10 cellular contexts compared by ENCODE assay signal in the genomic region with DNA sequence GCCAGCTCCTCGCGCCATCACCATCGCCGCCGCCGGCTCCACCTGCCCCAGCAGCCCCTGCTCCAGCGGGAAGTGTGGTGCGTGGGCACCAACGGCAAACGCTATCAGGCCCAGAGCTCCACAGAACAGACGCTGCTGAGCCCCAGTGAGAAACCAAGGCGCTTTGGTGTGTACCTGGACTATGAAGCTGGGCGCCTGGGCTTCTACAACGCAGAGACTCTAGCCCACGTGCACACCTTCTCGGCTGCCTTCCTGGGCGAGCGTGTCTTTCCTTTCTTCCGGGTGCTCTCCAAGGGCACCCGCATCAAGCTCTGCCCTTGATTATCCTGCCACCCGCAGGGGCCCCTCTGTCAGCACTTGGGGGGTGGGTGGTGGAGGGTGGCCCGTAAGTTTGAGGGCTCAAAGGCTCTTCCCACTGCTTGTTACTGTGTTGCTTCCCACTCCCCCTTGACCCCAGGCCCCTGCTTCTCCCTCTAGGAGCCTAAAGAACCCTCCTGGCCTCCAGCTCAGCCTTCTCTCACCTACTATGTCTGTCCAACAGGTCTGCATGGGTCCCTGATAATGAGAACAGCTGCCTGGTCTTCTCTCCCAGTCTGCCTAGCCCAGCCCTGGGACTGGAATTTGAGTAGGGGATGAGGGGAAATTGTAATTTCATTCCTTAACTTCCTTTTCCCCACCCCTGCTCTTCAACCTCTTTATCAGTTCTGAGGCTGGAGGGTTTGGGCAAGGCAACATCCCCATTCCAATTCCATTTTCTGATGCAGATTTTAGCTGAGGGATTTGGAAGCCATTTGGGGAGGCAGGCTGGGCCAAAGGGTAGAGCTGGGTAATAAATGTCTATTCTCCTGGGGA. TPM values are rescaled to one million over a fixed set of nuclear protein-coding genes. Genes with fewer than 3 reads are reported as not detected.
DNase-seq lines count a peak whose midpoint lies in the region; TF ChIP-seq lines count a peak whose summit lies in the region.
"Had no signal": no experiment of that assay in that cellular context is flagged by ENCODE, and none has a peak within 500 bp of the region (broad histone marks: within the 10 kb centered on the region; RNA-seq: fewer than 3 reads in every experiment).

No MANE protein-coding gene starts in this region.

- WGBS in suprapubic skin = 88% methylated on average over 9 of the region's 22 CpGs

- DNase-seq in T-helper 2 cell treated with Interferon-gamma antibody and Interleukin-4, amounts not matched to agents 5 μg/mL and 100 μg/mL, for 36 hours (ENCODE audit: low spot score) = no peak
- no peak for DNase-seq in T-helper 2 cell
- DNase-seq in NB4 (ENCODE audit: low read depth) = peak; percentile 41
- DNase-seq in GM19238 (ENCODE audit: insufficient read length, low spot score) = no peak
- no peak for DNase-seq in NCI-H446 treated with DMSO at 0.1 percent for 48 hours (lab: John Stamatoyannopoulos, UW)
- DNase-seq in suprapubic skin (ENCODE audit: low spot score in 2 of 2) = no peak
- DNase-seq: testis had no signal

- no peak overlapping the region for H3K4me3 Mint-ChIP-seq in T-helper 2 cell treated with Interferon-gamma antibody and Interleukin-4, amounts not matched to agents 5 μg/mL and 100 μg/mL, for 36 hours
- H3K4me3 Mint-ChIP-seq in brain = peak overlapping the region in 2 of 5 experiments; percentile 37 to 45

- H3K36me3 Mint-ChIP-seq in T-helper 2 cell treated with Interferon-gamma antibody and Interleukin-4, amounts not matched to agents 5 μg/mL and 100 μg/mL, for 36 hours (ENCODE audit: low read depth) = peaks cover 76% of the 10 kb centered on the region
- peaks cover 81% of the 10 kb centered on the region for H3K36me3 Mint-ChIP-seq in brain

- TF ChIP-seq CTCF in NB4 (IDR thresholded peaks at IDR 0.05; ENCODE audit: low read depth, low read length) (no peak), brain (conservative IDR thresholded peaks at IDR 0.05) (no peak), parathyroid adenoma (IDR thresholded peaks at IDR 0.05) (no peak), suprapubic skin (IDR thresholded peaks at IDR 0.05) (no peak)

- no peaks in the 10 kb centered on the region for H3K9me3 Mint-ChIP-seq in T-helper 2 cell treated with Interferon-gamma antibody and Interleukin-4, amounts not matched to agents 5 μg/mL and 100 μg/mL, for 36 hours
- H3K9me3 Mint-ChIP-seq in brain = peaks cover 0 to 3% (median 0%) of the 10 kb centered on the region in 5 experiments

- H3K27ac Mint-ChIP-seq in T-helper 2 cell treated with Interferon-gamma antibody and Interleukin-4, amounts not matched to agents 5 μg/mL and 100 μg/mL, for 36 hours = peak overlapping the region; percentile 8
- H3K27ac Mint-ChIP-seq in brain = peak overlapping the region in 4 of 5 experiments; percentile 79 to 93 (median 89)

- no peaks in the 10 kb centered on the region for H3K36me3 ChIP-seq in parathyroid adenoma (ENCODE audit: control insufficient read depth, insufficient read depth, low read length)
- H3K36me3 ChIP-seq in suprapubic skin = peaks cover 91% of the 10 kb centered on the region

- H3K4me3 ChIP-seq in NB4 (ENCODE audit: low read depth, low read length) (no peak overlapping the region), parathyroid adenoma (ENCODE audit: low read depth, low read length) (no peak overlapping the region), suprapubic skin (no peak overlapping the region)
- H3K4me3 ChIP-seq: MG63, testis had no signal

- no peak overlapping the region for H3K4me2 ChIP-seq in parathyroid adenoma (ENCODE audit: low read length)

- H3K27me3 Mint-ChIP-seq in T-helper 2 cell treated with Interferon-gamma antibody and Interleukin-4, amounts not matched to agents 5 μg/mL and 100 μg/mL, for 36 hours (ENCODE audit: low read depth) = no peaks in the 10 kb centered on the region
- H3K27me3 Mint-ChIP-seq in brain = no peaks in the 10 kb centered on the region

- no peak overlapping the region for H2AFZ ChIP-seq in parathyroid adenoma

- TF ChIP-seq POLR2A in NB4 (IDR thresholded peaks at IDR 0.05; ENCODE audit: extremely low read depth, insufficient read length) (peak; percentile 38), suprapubic skin (IDR thresholded peaks at IDR 0.05) (no peak)

- H3K79me2 ChIP-seq in parathyroid adenoma = peaks cover 5% of the 10 kb centered on the region

- H3K9me3 ChIP-seq in parathyroid adenoma (ENCODE audit: control insufficient read depth, low read length) = no peaks in the 10 kb centered on the region
- no peaks in the 10 kb centered on the region for H3K9me3 ChIP-seq in suprapubic skin
- H3K9me3 ChIP-seq: MG63, testis had no signal

- no peak for TF ChIP-seq EP300 in suprapubic skin (IDR thresholded peaks at IDR 0.05)

- H3K27me3 ChIP-seq in parathyroid adenoma (ENCODE audit: control insufficient read depth, insufficient read depth, low read length) (no peaks in the 10 kb centered on the region), suprapubic skin (no peaks in the 10 kb centered on the region)
- H3K27me3 ChIP-seq: MG63, testis had no signal

- H3K4me1 ChIP-seq in parathyroid adenoma (peaks cover 8% of the 10 kb centered on the region), suprapubic skin (no peaks in the 10 kb centered on the region)
- H3K4me1 ChIP-seq: testis had no signal

- H3K27ac ChIP-seq in parathyroid adenoma = peak overlapping the region; percentile 74
- H3K27ac ChIP-seq in suprapubic skin = no peak overlapping the region
- H3K27ac ChIP-seq: testis had no signal

- no peak overlapping the region for H3K9ac ChIP-seq in parathyroid adenoma

- peaks cover 9% of the 10 kb centered on the region for H3K4me1 Mint-ChIP-seq in T-helper 2 cell treated with Interferon-gamma antibody and Interleukin-4, amounts not matched to agents 5 μg/mL and 100 μg/mL, for 36 hours (ENCODE audit: low read depth)
- H3K4me1 Mint-ChIP-seq in brain = peaks cover 21% of the 10 kb centered on the region

RNA-seq across cellular contexts. Expression of gene RACK1, which starts 9.0 kb away (rescaled TPM):
- 2,812 TPM for polyA plus RNA-seq in brain (ENCODE audit: insufficient read depth, low read depth, low replicate concordance)
- 1,000 to 10,000 TPM; 2,440 to 4,496 (median 3,996) TPM for total RNA-seq in suprapubic skin

RNA-seq across cellular contexts. Expression of gene TRIM41, which starts 11.6 kb away (rescaled TPM):
- polyA plus RNA-seq in brain (ENCODE audit: insufficient read depth, low read depth, low replicate concordance) = 33.0 TPM
- total RNA-seq in suprapubic skin = 10 to 100 TPM; 13.3 to 23.3 (median 16.2) TPM

RNA-seq across cellular contexts. Expression of gene TRIM52, which starts 26.3 kb away (rescaled TPM):
- 3.1 TPM for polyA plus RNA-seq in brain (ENCODE audit: insufficient read depth, low read depth, low replicate concordance)
- total RNA-seq in suprapubic skin = 10 to 100 TPM in 2 of 4 donors, 1 to 10 TPM in 2; 6.7 to 15.4 (median 10.1) TPM

RNA-seq across cellular contexts. Expression of gene TRIM7, which starts 29.7 kb away (rescaled TPM):
- polyA plus RNA-seq in brain (ENCODE audit: insufficient read depth, low read depth, low replicate concordance) = 0.22 TPM
- 10 to 100 TPM; 52.0 to 79.0 (median 69.4) TPM for total RNA-seq in suprapubic skin
